In genomic region chr4:7068279-7068842, GRCh38 we compare ENCODE assay signal across 8 cellular contexts. TPM values are rescaled to one million over a fixed set of nuclear protein-coding genes. Genes with fewer than 3 reads are reported as not detected.
A peak's percentile ranks its signal among the peaks of the same experiment; 100 is the strongest.
DNase-seq lines count a peak whose midpoint lies in the region; ATAC-seq and TF ChIP-seq lines count a peak whose summit lies in the region.

No MANE protein-coding gene starts in this region.

- peaks cover 0 to 2% of the 10 kb centered on the region in 2 donors for H3K27me3 Mint-ChIP-seq in T-cell

- peak overlapping the region; percentile 85 for H3K4me2 ChIP-seq in skeletal muscle satellite cell (ENCODE audit: low read length)

- H3K4me3 ChIP-seq in fibroblast of pulmonary artery (replicated peaks; ENCODE audit: low read depth, low read length) (peak overlapping the region; percentile 79), skeletal muscle satellite cell (ENCODE audit: low read length) (peak overlapping the region; percentile 73)

- peak overlapping the region; percentile 90 to 97 (median 93) for H3K4me3 Mint-ChIP-seq in T-cell

- no peaks in the 10 kb centered on the region for H3K9me3 ChIP-seq in skeletal muscle satellite cell (replicated peaks; ENCODE audit: low read length)

- peak in 1 of 34 experiments; percentile 100 for DNase-seq in T-cell
- DNase-seq in fibroblast of pulmonary artery (ENCODE audit: low read depth) = no peak
- DNase-seq in NCI-H2029 treated with DMSO at 0.1 percent for 48 hours (lab: John Stamatoyannopoulos, UW) = no peak
- DNase-seq in Ammon's horn (ENCODE audit: low spot score) = no peak
- no peak for DNase-seq in NCI-H2029 (lab: John Stamatoyannopoulos, UW)

- no peaks in the 10 kb centered on the region for H3K9me3 Mint-ChIP-seq in T-cell

- no peak for TF ChIP-seq CTCF in fibroblast of pulmonary artery (IDR thresholded peaks at IDR 0.05; ENCODE audit: low read length, missing control alignments)

- peaks cover 6% of the 10 kb centered on the region for H3K27me3 ChIP-seq in skeletal muscle satellite cell (ENCODE audit: control insufficient read depth, insufficient read depth, low read length)

- peaks cover 18% of the 10 kb centered on the region for H3K36me3 Mint-ChIP-seq in T-cell

- CTCF ChIA-PET in T-cell (lab: Charles Lee) = interaction anchor here (0.8 to 6.4 kb wide), 11 partner anchors 23 to 393 kb away, joined by 4 to 69 read pairs (median 6); partner anchors contain the start of genes TADA2B (in 1 of the 2) and TBC1D14 (in 1 of the 2)

- peak overlapping the region; percentile 96 for H3K27ac Mint-ChIP-seq in T-cell

- POLR2A ChIA-PET in T-cell (lab: Charles Lee) = interaction anchor here in 1 of 2 donors (0.5 to 2.3 kb wide), 6 partner anchors 26 to 493 kb away, joined by 3 to 11 read pairs (median 4); partner anchors contain the start of genes MAN2B2 and TADA2B

- H3K4me1 Mint-ChIP-seq in T-cell = peaks cover 42 to 57% (median 55%) of the 10 kb centered on the region in 3 donors

- ATAC-seq in GM18511 (IDR thresholded peaks at IDR 0.05; ENCODE audit: unreplicated experiment) (peak; percentile 25), HG02623 (IDR thresholded peaks at IDR 0.05; ENCODE audit: unreplicated experiment) (peak; percentile 14), T-cell (replicated peaks in 1 of 4) (no peak)

- H3K36me3 ChIP-seq in skeletal muscle satellite cell (ENCODE audit: insufficient read depth, low read length) = peaks cover 13% of the 10 kb centered on the region

- H3K4me1 ChIP-seq in skeletal muscle satellite cell (ENCODE audit: control insufficient read depth, insufficient read depth, low read length) = peaks cover 16% of the 10 kb centered on the region

- peak overlapping the region; percentile 82 for H3K9ac ChIP-seq in skeletal muscle satellite cell (ENCODE audit: low read depth, low read length)

RNA-seq across cellular contexts. Expression of gene GRPEL1, which starts 0.5 kb away (rescaled TPM):
- 10 to 100 TPM; 29.9 to 54.6 (median 36.8) TPM for total RNA-seq in T-cell
- total RNA-seq in skeletal muscle satellite cell (2012; rRNA removed) = 40.8 and 44.3 TPM in 2 replicates

RNA-seq across cellular contexts. Expression of gene TADA2B, which starts 25.2 kb away (rescaled TPM):
- 10 to 100 TPM; 36.6 to 44.8 (median 42.3) TPM for total RNA-seq in T-cell
- total RNA-seq in skeletal muscle satellite cell (2012; rRNA removed) = 9.9 and 10.5 TPM in 2 replicates

Comparison
In these comparisons a context has a peak if more than half of its experiments do, and no peak if none do; other contexts are left out.
1. ATAC-seq: peak in GM18511 (single experiment) and HG02623 (single experiment); none in T-cell (0 of 4).